Comparison of ENCODE assay signal across 36 cellular contexts in the genomic region with DNA sequence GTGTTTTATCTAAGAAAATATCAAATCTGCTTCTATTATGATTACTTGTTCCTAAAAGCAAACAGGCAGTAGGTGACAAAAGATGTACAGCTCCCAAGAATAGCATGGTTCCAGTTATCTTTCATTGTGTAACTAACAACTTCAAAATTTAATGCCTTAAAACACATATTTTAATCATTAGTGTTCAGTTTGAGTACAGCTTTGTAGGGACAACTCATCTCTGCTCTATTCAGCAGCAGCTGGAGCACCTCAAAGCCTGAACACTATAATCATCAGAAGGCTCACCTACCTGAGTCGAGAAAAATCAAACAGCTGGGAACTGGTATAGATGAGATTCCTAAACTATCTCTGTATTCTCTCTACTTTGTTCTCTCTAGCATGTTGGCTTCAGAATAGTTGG. TPM values are rescaled to one million over a fixed set of nuclear protein-coding genes. Genes with fewer than 3 reads are reported as not detected.
"Had no signal": no experiment of that assay in that cellular context is flagged by ENCODE, and none has a peak within 500 bp of the region (broad histone marks: within the 10 kb centered on the region; RNA-seq: fewer than 3 reads in every experiment).

No MANE protein-coding gene starts in this region.

- H3K27ac ChIP-seq: esophagus muscularis mucosa, heart right ventricle, left lung, neutrophil, parathyroid adenoma, sigmoid colon, testis, tibial artery had no signal

- H3K4me1 Mint-ChIP-seq: mesothelial cell of epicardium; naive B cell; neural crest cell; stimulated activated effector memory CD8-positive, alpha-beta T cell treated with anti-CD3 and anti-CD28 coated beads, Interleukin-12 subunit alpha, Interleukin-12 subunit beta, amount 100 ng/mL, for 72 hours had no signal

- H3K27me3 Mint-ChIP-seq: effector memory CD8-positive, alpha-beta T cell; progenitor cell of endocrine pancreas; type B pancreatic cell had no signal

- ATAC-seq: effector memory CD8-positive, alpha-beta T cell; heart right ventricle; left cardiac atrium; left lung; mucosa of descending colon; natural killer cell treated with Interleukin-12 subunit alpha and Interleukin-12 subunit beta and Interleukin-15 and Interleukin-18, amount 100 ng/mL, for 72 hours; right cardiac atrium; stimulated activated effector memory CD8-positive, alpha-beta T cell treated with anti-CD3 and anti-CD28 coated beads, Interleukin-12 subunit alpha, Interleukin-12 subunit beta, amount 100 ng/mL, for 72 hours had no signal

- H3K4me3 ChIP-seq: esophagus muscularis mucosa, heart right ventricle, left lung, mucosa of descending colon, sigmoid colon, testis, tibial artery had no signal

- DNase-seq: cortex of kidney; effector memory CD8-positive, alpha-beta T cell; foreskin melanocyte; glutamatergic neuron; heart right ventricle; hippocampal formation; left cardiac atrium; left lung; mesenchymal stem cell; mucosa of descending colon; naive B cell; right cardiac atrium; sigmoid colon; stimulated activated CD4-positive, alpha-beta T cell treated with anti-CD3 and anti-CD28 coated beads, Interleukin-2, amount 100 ng/mL, for 24 hours; stimulated activated CD4-positive, alpha-beta T cell treated with anti-CD3 and anti-CD28 coated beads, Interleukin-4, amount 100 ng/mL, for 24 hours; stimulated activated naive CD4-positive, alpha-beta T cell treated with Interleukin-2 at 50 U/mL for 16 hours; substantia nigra; testis; tibial artery had no signal

- H3K36me3 Mint-ChIP-seq: mesothelial cell of epicardium; naive B cell; stimulated activated effector memory CD8-positive, alpha-beta T cell treated with anti-CD3 and anti-CD28 coated beads, Interleukin-12 subunit alpha, Interleukin-12 subunit beta, amount 100 ng/mL, for 72 hours; type B pancreatic cell had no signal

- H3K4me1 ChIP-seq: esophagus muscularis mucosa, heart right ventricle, left lung, parathyroid adenoma, sigmoid colon, testis, tibial artery had no signal

- H3K4me3 Mint-ChIP-seq: effector memory CD8-positive, alpha-beta T cell; mesothelial cell of epicardium; naive B cell; natural killer cell treated with Interleukin-12 subunit alpha and Interleukin-12 subunit beta and Interleukin-15 and Interleukin-18, amount 100 ng/mL, for 72 hours; neural crest cell; stimulated activated effector memory CD8-positive, alpha-beta T cell treated with anti-CD3 and anti-CD28 coated beads, Interleukin-12 subunit alpha, Interleukin-12 subunit beta, amount 100 ng/mL, for 72 hours; type B pancreatic cell had no signal

- H3K9me3 Mint-ChIP-seq: type B pancreatic cell had no signal

- H2AFZ ChIP-seq: parathyroid adenoma had no signal

- H3K27me3 ChIP-seq: esophagus muscularis mucosa, left lung, neutrophil, sigmoid colon, testis, tibial artery had no signal

- H3K27ac Mint-ChIP-seq: effector memory CD8-positive, alpha-beta T cell; mesothelial cell of epicardium; naive B cell; natural killer cell treated with Interleukin-12 subunit alpha and Interleukin-12 subunit beta and Interleukin-15 and Interleukin-18, amount 100 ng/mL, for 72 hours; progenitor cell of endocrine pancreas; stimulated activated effector memory CD8-positive, alpha-beta T cell treated with anti-CD3 and anti-CD28 coated beads, Interleukin-12 subunit alpha, Interleukin-12 subunit beta, amount 100 ng/mL, for 72 hours; type B pancreatic cell had no signal

- H3K36me3 ChIP-seq: esophagus muscularis mucosa, heart right ventricle, left lung, neutrophil, sigmoid colon, tibial artery had no signal

- H3K9ac ChIP-seq: parathyroid adenoma had no signal

- H3K79me2 ChIP-seq: parathyroid adenoma had no signal

- H3K9me3 ChIP-seq: neutrophil, testis had no signal

RNA-seq across cellular contexts. Expression of gene OR5B12, which starts 24.3 kb away (rescaled TPM):
- total RNA-seq: dermis microvascular lymphatic vessel endothelial cell; esophagus muscularis mucosa; fibroblast of lung; heart right ventricle; kidney epithelial cell; left cardiac atrium; left lung; lower leg skin; lung microvascular endothelial cell; mesothelial cell of epicardium; mucosa of descending colon; natural killer cell treated with Interleukin-12 subunit alpha and Interleukin-12 subunit beta and Interleukin-15 and Interleukin-18, amount 100 ng/mL, for 72 hours; neural crest cell; omental fat pad; progenitor cell of endocrine pancreas; right cardiac atrium; sigmoid colon; skeletal muscle tissue had no signal
- polyA plus RNA-seq: heart right ventricle, right cardiac atrium, sigmoid colon, urinary bladder had no signal

RNA-seq across cellular contexts. Expression of gene OR5B2, which starts 38.4 kb away (rescaled TPM):
- total RNA-seq: dermis microvascular lymphatic vessel endothelial cell; esophagus muscularis mucosa; fibroblast of lung; heart right ventricle; kidney epithelial cell; left cardiac atrium; left lung; lower leg skin; lung microvascular endothelial cell; mesothelial cell of epicardium; mucosa of descending colon; natural killer cell treated with Interleukin-12 subunit alpha and Interleukin-12 subunit beta and Interleukin-15 and Interleukin-18, amount 100 ng/mL, for 72 hours; neural crest cell; omental fat pad; progenitor cell of endocrine pancreas; right cardiac atrium; skeletal muscle tissue; urinary bladder had no signal
- polyA plus RNA-seq: fibroblast of lung, heart right ventricle, right cardiac atrium, sigmoid colon, urinary bladder had no signal

RNA-seq across cellular contexts. Expression of gene OR5B21, which starts 41.6 kb away (rescaled TPM):
- total RNA-seq: dermis microvascular lymphatic vessel endothelial cell, esophagus muscularis mucosa, fibroblast of lung, heart right ventricle, kidney epithelial cell, left cardiac atrium, lower leg skin, lung microvascular endothelial cell, mesothelial cell of epicardium, mucosa of descending colon, neural crest cell, omental fat pad, progenitor cell of endocrine pancreas, right cardiac atrium, skeletal muscle tissue, urinary bladder had no signal
- polyA plus RNA-seq: fibroblast of lung, heart right ventricle, right cardiac atrium, sigmoid colon, urinary bladder had no signal

RNA-seq across cellular contexts. Expression of gene OR5B3, which starts 59.6 kb away (rescaled TPM):
- total RNA-seq: dermis microvascular lymphatic vessel endothelial cell; esophagus muscularis mucosa; fibroblast of lung; heart right ventricle; kidney epithelial cell; left cardiac atrium; left lung; lower leg skin; lung microvascular endothelial cell; mesothelial cell of epicardium; mucosa of descending colon; natural killer cell treated with Interleukin-12 subunit alpha and Interleukin-12 subunit beta and Interleukin-15 and Interleukin-18, amount 100 ng/mL, for 72 hours; neural crest cell; omental fat pad; progenitor cell of endocrine pancreas; right cardiac atrium; sigmoid colon; skeletal muscle tissue; testis; urinary bladder had no signal
- polyA plus RNA-seq: fibroblast of lung, heart right ventricle, right cardiac atrium, sigmoid colon, urinary bladder had no signal
